15 cellular contexts compared by ENCODE assay signal in the genomic region with DNA sequence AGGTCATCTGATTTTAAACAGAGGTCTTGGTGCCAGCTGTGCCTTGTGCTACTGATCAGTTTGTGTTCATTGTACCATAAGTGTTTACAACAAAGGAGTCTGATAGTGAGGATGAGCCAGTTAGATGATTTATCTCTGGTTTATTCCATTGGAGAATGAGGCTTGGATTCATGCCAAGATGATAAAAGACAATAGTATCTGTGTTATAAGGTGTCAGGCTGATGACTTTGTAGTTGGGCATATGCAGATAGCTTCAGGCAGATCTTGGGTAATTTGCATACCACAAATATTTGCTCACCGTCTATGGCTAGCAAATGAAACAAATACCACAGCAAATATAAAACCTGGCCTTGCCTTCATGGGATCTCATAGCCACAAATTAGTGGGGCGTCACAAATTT. TPM values are rescaled to one million over a fixed set of nuclear protein-coding genes. Genes with fewer than 3 reads are reported as not detected.
DNase-seq lines count a peak whose midpoint lies in the region; ATAC-seq, FAIRE-seq and TF ChIP-seq lines count a peak whose summit lies in the region.
"Had no signal": no experiment of that assay in that cellular context is flagged by ENCODE, and none has a peak within 500 bp of the region (broad histone marks: within the 10 kb centered on the region; RNA-seq: fewer than 3 reads in every experiment).

No MANE protein-coding gene starts in this region.

- TF ChIP-seq POLR2A in breast epithelium (IDR thresholded peaks at IDR 0.05) = no peak
- TF ChIP-seq POLR2A in K562 (conservative IDR thresholded peaks at IDR 0.05) = no peak

- no peak overlapping the region for H3K9ac ChIP-seq in K562 (ENCODE audit: insufficient read depth in 1 of 2, low read depth in 2 of 2, low read length in 2 of 2)

- BruUV-seq in MCF 10A (replicated peaks; lab: Mats Ljungman, UMichigan) (no TSS peak), K562 (replicated peaks; lab: Mats Ljungman, UMichigan) (no TSS peak)

- H3K36me3 ChIP-seq in breast epithelium (no peaks in the 10 kb centered on the region), K562 (ENCODE audit: control insufficient read depth, insufficient read depth, low read length) (no peaks in the 10 kb centered on the region)

- no peaks in the 10 kb centered on the region for H3K9me3 Mint-ChIP-seq in MCF 10A (ENCODE audit: unreplicated experiment)
- peaks cover 0 to 2% (median 0%) of the 10 kb centered on the region in 7 donors for H3K9me3 Mint-ChIP-seq in CD14-positive monocyte

- CTCF ChIA-PET in MCF 10A (lab: Yijun Ruan, JAX) (no interaction called here), K562 (lab: Yijun Ruan, JAX; ENCODE audit: low intra/inter-chr PET ratio) (no interaction called here)

- H3K4me1 Mint-ChIP-seq in MCF 10A (ENCODE audit: insufficient read depth, unreplicated experiment) (no peaks in the 10 kb centered on the region), CD14-positive monocyte (peaks cover 5% of the 10 kb centered on the region)

- no peaks in the 10 kb centered on the region for H3K9me3 ChIP-seq in breast epithelium
- H3K9me3 ChIP-seq in K562 (replicated peaks; ENCODE audit: control insufficient read depth, insufficient read depth, low read depth, low read length) = no peaks in the 10 kb centered on the region
- H3K9me3 ChIP-seq: psoas muscle had no signal

- no peak for FAIRE-seq in K562 (lab: Jason Lieb, UNC)
- FAIRE-seq: HTR-8/SVneo, kidney had no signal

- no peaks in the 10 kb centered on the region for H3K27me3 Mint-ChIP-seq in MCF 10A (ENCODE audit: insufficient read depth, unreplicated experiment)
- no peaks in the 10 kb centered on the region for H3K27me3 Mint-ChIP-seq in CD14-positive monocyte (ENCODE audit: low read depth in 3 of 3)
- H3K27me3 Mint-ChIP-seq: activated CD8-positive, alpha-beta memory T cell treated with anti-CD3 and anti-CD28 coated beads, Interleukin-2, amount 10 ng/mL, durations not matched to agents 7 days and 5 days had no signal

- H3K9me1 ChIP-seq in K562 (ENCODE audit: control insufficient read depth, insufficient read depth, low read length) = no peaks in the 10 kb centered on the region

- H3K36me3 Mint-ChIP-seq in MCF 10A (ENCODE audit: insufficient read depth, unreplicated experiment) (no peaks in the 10 kb centered on the region), CD14-positive monocyte (no peaks in the 10 kb centered on the region)

- H3K27ac Mint-ChIP-seq in MCF 10A (ENCODE audit: low read depth, unreplicated experiment) (no peak overlapping the region), CD14-positive monocyte (no peak overlapping the region)
- H3K27ac Mint-ChIP-seq: activated CD8-positive, alpha-beta memory T cell treated with anti-CD3 and anti-CD28 coated beads, Interleukin-2, amount 10 ng/mL, durations not matched to agents 7 days and 5 days had no signal

- H3K4me3 Mint-ChIP-seq in MCF 10A (ENCODE audit: unreplicated experiment) (no peak overlapping the region), CD14-positive monocyte (no peak overlapping the region)
- H3K4me3 Mint-ChIP-seq: activated CD8-positive, alpha-beta memory T cell treated with anti-CD3 and anti-CD28 coated beads, Interleukin-2, amount 10 ng/mL, durations not matched to agents 7 days and 5 days had no signal

- H3K27ac ChIP-seq in breast epithelium (no peak overlapping the region), K562 (ENCODE audit: extremely low read depth, low read depth, low read length) (no peak overlapping the region)
- H3K27ac ChIP-seq: psoas muscle had no signal

- no peak for ATAC-seq in K562
- no peak for ATAC-seq in HG02610 (IDR thresholded peaks at IDR 0.05; ENCODE audit: unreplicated experiment)
- no peak for ATAC-seq in HG03565 (IDR thresholded peaks at IDR 0.05; ENCODE audit: unreplicated experiment)
- ATAC-seq: activated CD8-positive, alpha-beta memory T cell treated with anti-CD3 and anti-CD28 coated beads, Interleukin-2, amount 10 ng/mL, durations not matched to agents 7 days and 5 days; psoas muscle; SK-N-SH treated with all-trans-retinoic acid at 6 μM for 48 hours had no signal

- H3K4me3 ChIP-seq in breast epithelium (no peak overlapping the region), K562 (no peak overlapping the region)
- H3K4me3 ChIP-seq: psoas muscle had no signal

- intact Hi-C loops in MCF 10A (cut with micrococcal nuclease) (no loop called here), breast epithelium (cut with DNase I; ENCODE audit: low total_unique reads) (no loop called here), K562 (cut with micrococcal nuclease) (no loop called here), CD14-positive monocyte (cut with micrococcal nuclease) (no loop called here)

- H3K4me2 ChIP-seq in K562 (ENCODE audit: insufficient read depth, low read length) = no peak overlapping the region

- DNase-seq in MCF 10A (ENCODE audit: unreplicated experiment) = peak; percentile 17
- no peak for DNase-seq in breast epithelium (ENCODE audit: low spot score in 2 of 2)
- peak; percentile 86 for DNase-seq in NCI-H345 (lab: John Stamatoyannopoulos, UW)
- DNase-seq in K562 (ENCODE audit: extremely low read depth in 1 of 4, low spot score in 3 of 4) = no peak
- no peak for DNase-seq in SIG-M5 treated with dmso at 0.1 percent for 504 hours (lab: John Stamatoyannopoulos, UW; ENCODE audit: unreplicated experiment)
- no peak for DNase-seq in CD14-positive monocyte (ENCODE audit: low spot score)
- DNase-seq: activated CD8-positive, alpha-beta memory T cell treated with anti-CD3 and anti-CD28 coated beads, Interleukin-2, amount 10 ng/mL, durations not matched to agents 7 days and 5 days; activated naive CD4-positive, alpha-beta T cell treated with Interleukin-2 at 50 U/mL for 16 hours; caudate nucleus; kidney; psoas muscle had no signal

- H3K4me1 ChIP-seq in breast epithelium = no peaks in the 10 kb centered on the region
- H3K4me1 ChIP-seq in K562 (replicated peaks in 1 of 2; ENCODE audit: control insufficient read depth in 2 of 2, insufficient read depth in 2 of 2, low read length in 2 of 2) = no peaks in the 10 kb centered on the region
- H3K4me1 ChIP-seq: psoas muscle had no signal

- no peaks in the 10 kb centered on the region for H3K79me2 ChIP-seq in K562 (ENCODE audit: control insufficient read depth, insufficient read depth, low read length)

- H2AFZ ChIP-seq in K562 (ENCODE audit: low read depth, low read length) = no peak overlapping the region

- TF ChIP-seq CTCF in MCF 10A (IDR thresholded peaks at IDR 0.05; ENCODE audit: unreplicated experiment) (no peak), breast epithelium (IDR thresholded peaks at IDR 0.05) (no peak), K562 (IDR thresholded peaks at IDR 0.05 in 2 of 3, conservative IDR thresholded peaks at IDR 0.05 in 1 of 3; ENCODE audit: insufficient read depth in 2 of 3, low read depth in 1 of 3, low read length in 3 of 3) (no peak), CD14-positive monocyte (IDR thresholded peaks at IDR 0.05) (no peak)

- H4K20me1 ChIP-seq in K562 (replicated peaks; ENCODE audit: control insufficient read depth, insufficient read depth, low read length) = no peaks in the 10 kb centered on the region

- no peaks in the 10 kb centered on the region for H3K27me3 ChIP-seq in breast epithelium
- no peaks in the 10 kb centered on the region for H3K27me3 ChIP-seq in K562 (ENCODE audit: control insufficient read depth in 2 of 2, insufficient read depth in 2 of 2, low read length in 2 of 2)

- POLR2A ChIA-PET in MCF 10A (lab: Yijun Ruan, JAX) = interaction anchor here (0.6 to 1.2 kb wide), 5 partner anchors 12 to 145 kb away, joined by 3 to 4 read pairs (median 3); no protein-coding TSS in a partner anchor
- POLR2A ChIA-PET in K562 (lab: Yijun Ruan, JAX) = no interaction called here

- in situ Hi-C loops in K562 (cut with MboI) = no loop called here

- no peak for TF ChIP-seq RAD21 in K562 (CRISPR knock-in tag; conservative IDR thresholded peaks at IDR 0.05 in 1 of 2, IDR thresholded peaks at IDR 0.05 in 1 of 2)

- no peak for TF ChIP-seq EP300 in K562 (IDR thresholded peaks at IDR 0.05; ENCODE audit: low read length)

- WGBS in K562 (ENCODE audit: insufficient coverage, low coverage, missing lambda C conversion rate) = 9% methylated on average over 2 of the region's 2 CpGs

TF ChIP-seq in K562, 482 proteins besides CTCF, POLR2A, EP300 and RAD21 (continues in another document):
- TF ChIP-seq ZNF583 (CRISPR knock-in tag; IDR thresholded peaks at IDR 0.05) (no peak), NFIC (IDR thresholded peaks at IDR 0.05) (peak; percentile 58)

RNA-seq across cellular contexts. Expression of gene PHACTR2, which starts 43.3 kb away (rescaled TPM):
- total RNA-seq in MCF 10A (2022) (30.0 and 34.4 TPM in 2 replicates), breast epithelium (10 to 100 TPM; 27.5 to 53.3 (median 52.4) TPM), K562 (2014; rRNA removed) (29.4 and 38.1 TPM in 2 replicates), K562 (2014; rRNA removed; fragmentation: Illumina TruSeq; extraction: Trizol) (46.5 and 55.7 TPM in 2 replicates), K562 (2015; rRNA removed; fragmentation: Illumina TruSeq; extraction: Trizol) (45.7 and 52.5 TPM in 2 replicates), K562 (2021) (36.2 and 44.2 TPM in 2 replicates)
- 15.0 and 25.0 TPM in 2 replicates for total RNA-seq in K562 (2011; cell fraction: chromatin; rRNA removed; ENCODE audit: low replicate concordance)
- total RNA-seq in K562 (2011; cell fraction: nucleolus; rRNA removed) = 4.7 and 5.4 TPM in 2 replicates
- total RNA-seq in K562 (2011; cell fraction: nucleoplasm; rRNA removed) = 9.0 and 17.7 TPM in 2 replicates
- polyA plus RNA-seq in K562 (2011; rRNA removed) (13.0 and 16.1 TPM in 2 replicates), K562 (2014; fragmentation: Illumina TruSeq; extraction: Trizol) (19.5 and 22.9 TPM in 2 replicates), K562 (2014; fragmentation: Nextera tagmentation; extraction: Ambion mirVana) (10 to 100 TPM in 1 of 2 experiments, 1 to 10 TPM in 1; 5.3 to 13.9 TPM), K562 (2014; rRNA removed) (13.2 and 15.1 TPM in 2 replicates), CD14-positive monocyte (10 to 100 TPM in 1 of 2 donors, 1 to 10 TPM in 1; 9.6 to 11.6 TPM)
- polyA plus RNA-seq in K562 (2011; cell fraction: cytosol; rRNA removed) = 5.8 and 7.4 TPM in 2 replicates
- polyA plus RNA-seq in K562 (2011; cell fraction: nucleus; rRNA removed) = 6.8 and 8.9 TPM in 2 replicates
- polyA plus RNA-seq in K562 (2012) = 9.5 and 14.3 TPM in 2 replicates
- 36.8 and 42.7 TPM in 2 replicates for polyA minus RNA-seq in K562 (2011; rRNA and poly(A)+ RNA removed)
- 18.4 and 22.6 TPM in 2 replicates for polyA minus RNA-seq in K562 (2011; cell fraction: cytosol; rRNA and poly(A)+ RNA removed)
- polyA minus RNA-seq in K562 (2011; cell fraction: nucleus; rRNA and poly(A)+ RNA removed) = 12.5 and 31.9 TPM in 2 replicates

Comparison
In these comparisons a context has a peak if more than half of its experiments do, and no peak if none do; other contexts are left out.
1. DNase-seq: peak in MCF 10A (single experiment) and NCI-H345 (single experiment); none in breast epithelium (0 of 2), K562 (0 of 4), SIG-M5 treated with dmso at 0.1 percent for 504 hours (single experiment) and CD14-positive monocyte (single experiment).